1 cellular context compared by ENCODE assay signal in the genomic region with DNA sequence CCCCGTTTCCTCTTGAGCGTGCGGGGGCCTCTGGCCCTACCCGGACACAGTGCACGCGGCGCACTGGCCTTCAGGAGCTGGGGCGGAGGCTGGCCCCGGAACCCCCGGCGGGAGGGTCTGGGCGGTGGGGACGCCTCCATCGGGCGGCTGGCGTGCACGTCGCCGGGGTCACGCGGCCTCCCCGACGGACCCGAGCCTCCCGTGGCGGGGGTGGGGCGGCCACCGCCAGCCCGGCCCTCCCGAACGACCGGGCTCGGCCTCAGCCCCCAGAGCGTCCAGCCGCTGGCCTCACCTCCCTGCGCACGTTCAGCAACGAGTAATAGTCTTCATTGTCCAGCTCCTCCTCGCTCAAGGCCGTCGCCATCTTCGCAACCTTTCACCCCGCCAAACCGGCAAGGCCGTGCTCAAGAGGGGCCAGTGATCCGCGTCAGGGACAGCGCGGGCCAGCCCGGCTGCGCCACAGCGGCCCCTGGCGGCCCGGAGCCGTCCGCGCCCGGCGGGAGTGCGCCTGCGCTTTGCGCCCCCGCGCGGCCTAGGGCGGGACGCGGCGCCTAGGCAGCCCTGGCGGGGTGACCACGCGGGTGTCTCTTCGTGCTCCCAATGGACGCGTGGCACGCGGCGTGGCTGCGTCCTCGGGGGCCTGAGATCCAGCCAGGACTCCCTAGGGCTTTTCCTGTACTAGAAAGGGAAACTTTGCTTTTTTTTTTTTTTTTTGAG.
A peak's percentile ranks its signal among the peaks of the same experiment; 100 is the strongest.
TF ChIP-seq lines count a peak whose summit lies in the region.

A gene with protein sequence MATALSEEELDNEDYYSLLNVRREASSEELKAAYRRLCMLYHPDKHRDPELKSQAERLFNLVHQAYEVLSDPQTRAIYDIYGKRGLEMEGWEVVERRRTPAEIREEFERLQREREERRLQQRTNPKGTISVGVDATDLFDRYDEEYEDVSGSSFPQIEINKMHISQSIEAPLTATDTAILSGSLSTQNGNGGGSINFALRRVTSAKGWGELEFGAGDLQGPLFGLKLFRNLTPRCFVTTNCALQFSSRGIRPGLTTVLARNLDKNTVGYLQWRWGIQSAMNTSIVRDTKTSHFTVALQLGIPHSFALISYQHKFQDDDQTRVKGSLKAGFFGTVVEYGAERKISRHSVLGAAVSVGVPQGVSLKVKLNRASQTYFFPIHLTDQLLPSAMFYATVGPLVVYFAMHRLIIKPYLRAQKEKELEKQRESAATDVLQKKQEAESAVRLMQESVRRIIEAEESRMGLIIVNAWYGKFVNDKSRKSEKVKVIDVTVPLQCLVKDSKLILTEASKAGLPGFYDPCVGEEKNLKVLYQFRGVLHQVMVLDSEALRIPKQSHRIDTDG (minus strand): TSS at position 380 of the 717 bp plus-strand sequence. CDS start 16 bp downstream, at position 364.

TF ChIP-seq in H1, 55 proteins besides CTCF, POLR2A, EP300 and RAD21 (continued from another document):
- no peak for TF ChIP-seq TEAD4 (IDR thresholded peaks at IDR 0.05; ENCODE audit: low read depth, low read length)
- no peak for TF ChIP-seq CBX5 (IDR thresholded peaks at IDR 0.05; ENCODE audit: low read depth, low read length)
- peak; percentile 91 for TF ChIP-seq TAF7 (optimal IDR thresholded peaks at IDR 0.05; ENCODE audit: borderline replicate concordance, low read depth, low read length)
- peak; percentile 98 for TF ChIP-seq RBBP5 (IDR thresholded peaks at IDR 0.05; ENCODE audit: borderline replicate concordance, low read depth, low read length)
- no peak for TF ChIP-seq TCF12 (IDR thresholded peaks at IDR 0.05; ENCODE audit: low read depth, low read length)
- no peak for TF ChIP-seq POU5F1 (IDR thresholded peaks at IDR 0.05; ENCODE audit: low read depth, low read length)
- no peak for TF ChIP-seq SP1 (IDR thresholded peaks at IDR 0.05; ENCODE audit: low read depth, low read length)
